27 cellular contexts compared by ENCODE assay signal in genomic region chr12:21239866-21240265, GRCh38.
"Had no signal": no experiment of that assay in that cellular context is flagged by ENCODE, and none has a peak within 500 bp of the region (broad histone marks: within the 10 kb centered on the region; RNA-seq: fewer than 3 reads in every experiment).

No MANE protein-coding gene starts in this region.

- ATAC-seq: activated CD8-positive, alpha-beta T cell treated with anti-CD3 and anti-CD28 coated beads for 36 hours; activated naive CD8-positive, alpha-beta T cell treated with anti-CD3 and anti-CD28 coated beads, Interleukin-2, amount 50 U/mL, for 24 hours; activated T-cell treated with anti-CD3 and anti-CD28 coated beads, Interleukin-2, amount 50 U/mL, for 4 hours; activated T-helper 17 cell treated with anti-CD3 and anti-CD28 coated beads, Interleukin-2, amount 50 U/mL, for 72 hours; left cardiac atrium; left ventricle myocardium superior; right lobe of liver; stimulated activated naive CD8-positive, alpha-beta T cell treated with anti-CD3 and anti-CD28 coated beads, Interleukin-15, Interleukin-2, amounts not matched to agents 100 U/mL and 50 U/mL, for 24 hours; WTC11 had no signal

- H3K27ac ChIP-seq: cardiac muscle cell, colonic mucosa, neutrophil, right lobe of liver, testis, transverse colon, uterus had no signal

- H3K4me1 ChIP-seq: colonic mucosa, right lobe of liver, testis, transverse colon, uterus had no signal

- H3K27me3 ChIP-seq: cardiac muscle cell, colonic mucosa, neutrophil, right lobe of liver, testis, transverse colon, uterus had no signal

- H3K4me3 ChIP-seq: cardiac muscle cell, colonic mucosa, right lobe of liver, testis, transverse colon, uterus had no signal

- H3K9me3 Mint-ChIP-seq: activated CD4-positive, alpha-beta T cell treated with anti-CD3 and anti-CD28 coated beads, Interleukin-2, amount 10 ng/mL, durations not matched to agents 7 days and 5 days; activated CD8-positive, alpha-beta T cell treated with anti-CD3 and anti-CD28 coated beads for 36 hours; activated naive CD4-positive, alpha-beta T cell treated with anti-CD3 and anti-CD28 coated beads, Interleukin-2, amount 50 U/mL, for 24 hours; activated naive CD8-positive, alpha-beta T cell treated with anti-CD3 and anti-CD28 coated beads, Interleukin-2, amount 50 U/mL, for 24 hours; activated T-cell treated with anti-CD3 and anti-CD28 coated beads, Interleukin-2, amount 50 U/mL, for 4 hours; activated T-helper 17 cell treated with anti-CD3 and anti-CD28 coated beads, Interleukin-2, amount 50 U/mL, for 72 hours; nephron progenitor cell; WTC11 had no signal

- H3K36me3 ChIP-seq: cardiac muscle cell, colonic mucosa, neutrophil, transverse colon, uterus had no signal

- H3K4me1 Mint-ChIP-seq: activated CD4-positive, alpha-beta T cell treated with anti-CD3 and anti-CD28 coated beads, Interleukin-2, amount 10 ng/mL, durations not matched to agents 7 days and 5 days; activated naive CD4-positive, alpha-beta T cell treated with anti-CD3 and anti-CD28 coated beads, Interleukin-2, amount 50 U/mL, for 24 hours; activated naive CD8-positive, alpha-beta T cell treated with anti-CD3 and anti-CD28 coated beads, Interleukin-2, amount 50 U/mL, for 24 hours; activated T-helper 17 cell treated with anti-CD3 and anti-CD28 coated beads, Interleukin-2, amount 50 U/mL, for 72 hours; mesothelial cell of epicardium; naive B cell; nephron progenitor cell had no signal

- H3K27me3 Mint-ChIP-seq: activated CD4-positive, alpha-beta T cell treated with anti-CD3 and anti-CD28 coated beads, Interleukin-2, amount 10 ng/mL, durations not matched to agents 7 days and 5 days; naive B cell had no signal

- DNase-seq: activated CD4-positive, alpha-beta T cell treated with anti-CD3 and anti-CD28 coated beads for 1 hour; activated CD4-positive, alpha-beta T cell treated with anti-CD3 and anti-CD28 coated beads, Interleukin-2, amount 10 ng/mL, durations not matched to agents 7 days and 5 days; activated CD8-positive, alpha-beta T cell treated with anti-CD3 and anti-CD28 coated beads for 36 hours; activated gamma-delta T cell treated with Interleukin-2 at 50 U/mL for 16 hours; activated naive CD8-positive, alpha-beta T cell treated with anti-CD3 and anti-CD28 coated beads, Interleukin-2, amount 50 U/mL, for 24 hours; activated T-cell treated with anti-CD3 and anti-CD28 coated beads, Interleukin-2, amount 50 U/mL, for 4 hours; cerebellar nuclear complex; colonic mucosa; effector CD8-positive, alpha-beta T cell; hippocampal formation; left cardiac atrium; left ventricle myocardium superior; naive B cell; nephron progenitor cell; right lobe of liver; stimulated activated CD4-positive, alpha-beta T cell treated with anti-CD3 and anti-CD28 coated beads, Interleukin-12 subunit alpha, Interleukin-12 subunit beta, amount 100 ng/mL, for 4 hours; stimulated activated CD4-positive, alpha-beta T cell treated with anti-CD3 and anti-CD28 coated beads, Interleukin-4, amount 100 ng/mL, for 1 hour; stimulated activated naive CD8-positive, alpha-beta T cell treated with anti-CD3 and anti-CD28 coated beads, Interleukin-15, Interleukin-2, amounts not matched to agents 100 U/mL and 50 U/mL, for 24 hours; testis; transverse colon; uterus had no signal

- H3K27ac Mint-ChIP-seq: activated CD4-positive, alpha-beta T cell treated with anti-CD3 and anti-CD28 coated beads, Interleukin-2, amount 10 ng/mL, durations not matched to agents 7 days and 5 days; activated CD8-positive, alpha-beta T cell treated with anti-CD3 and anti-CD28 coated beads for 36 hours; activated naive CD4-positive, alpha-beta T cell treated with anti-CD3 and anti-CD28 coated beads, Interleukin-2, amount 50 U/mL, for 24 hours; activated naive CD8-positive, alpha-beta T cell treated with anti-CD3 and anti-CD28 coated beads, Interleukin-2, amount 50 U/mL, for 24 hours; activated T-helper 17 cell treated with anti-CD3 and anti-CD28 coated beads, Interleukin-2, amount 50 U/mL, for 72 hours; mesothelial cell of epicardium; naive B cell; nephron progenitor cell; WTC11 had no signal

- H3K4me3 Mint-ChIP-seq: activated CD4-positive, alpha-beta T cell treated with anti-CD3 and anti-CD28 coated beads, Interleukin-2, amount 10 ng/mL, durations not matched to agents 7 days and 5 days; activated CD8-positive, alpha-beta T cell treated with anti-CD3 and anti-CD28 coated beads for 36 hours; activated naive CD4-positive, alpha-beta T cell treated with anti-CD3 and anti-CD28 coated beads, Interleukin-2, amount 50 U/mL, for 24 hours; activated naive CD8-positive, alpha-beta T cell treated with anti-CD3 and anti-CD28 coated beads, Interleukin-2, amount 50 U/mL, for 24 hours; activated T-cell treated with anti-CD3 and anti-CD28 coated beads, Interleukin-2, amount 50 U/mL, for 4 hours; activated T-helper 17 cell treated with anti-CD3 and anti-CD28 coated beads, Interleukin-2, amount 50 U/mL, for 72 hours; mesothelial cell of epicardium; naive B cell; nephron progenitor cell; WTC11 had no signal

- H3K36me3 Mint-ChIP-seq: activated naive CD4-positive, alpha-beta T cell treated with anti-CD3 and anti-CD28 coated beads, Interleukin-2, amount 50 U/mL, for 24 hours; mesothelial cell of epicardium; naive B cell; WTC11 had no signal

- H3K9me3 ChIP-seq: colonic mucosa, neutrophil, testis, uterus had no signal
